ENCODE assay signal across 11 cellular contexts in the genomic region with DNA sequence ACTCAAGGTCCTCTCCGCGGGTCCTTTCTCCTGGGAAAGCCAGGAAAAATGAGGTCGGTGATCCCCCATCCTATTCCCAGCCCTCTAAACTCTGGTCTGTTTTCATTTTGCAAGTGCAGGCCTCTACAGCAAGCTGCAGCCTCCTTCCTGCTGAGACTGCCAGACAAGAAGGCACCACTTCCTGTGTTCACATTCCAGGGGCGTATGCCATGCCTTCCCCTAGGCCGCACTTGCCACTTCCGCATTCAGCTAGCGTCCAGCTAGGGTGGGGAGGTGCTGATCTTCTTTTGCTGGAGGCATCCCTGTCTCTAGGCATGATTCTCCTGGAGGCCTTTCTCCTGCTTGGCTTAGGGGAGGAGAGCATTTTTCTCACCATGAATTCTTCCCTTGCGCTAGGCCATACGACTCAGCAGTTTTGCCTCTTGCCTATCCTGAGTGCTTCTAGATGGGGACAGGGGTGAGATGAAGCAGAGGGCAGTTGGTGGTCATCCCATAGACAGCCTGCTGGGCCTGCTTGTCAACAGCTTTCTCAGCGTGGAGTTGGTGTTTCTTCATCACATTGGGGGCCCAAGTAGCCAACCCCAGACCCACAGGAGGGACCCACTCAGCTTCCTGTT.
DNase-seq lines count a peak whose midpoint lies in the region; ATAC-seq and TF ChIP-seq lines count a peak whose summit lies in the region.
"Had no signal": no experiment of that assay in that cellular context is flagged by ENCODE, and none has a peak within 500 bp of the region (broad histone marks: within the 10 kb centered on the region; RNA-seq: fewer than 3 reads in every experiment).

No MANE protein-coding gene starts in this region.

- H3K4me3 ChIP-seq in heart left ventricle (no peak overlapping the region), smooth muscle cell (no peak overlapping the region)
- H3K4me3 ChIP-seq: uterus had no signal

- H3K4me2 ChIP-seq in smooth muscle cell = no peak overlapping the region

- no peaks in the 10 kb centered on the region for H3K9me3 Mint-ChIP-seq in activated CD8-positive, alpha-beta memory T cell treated with anti-CD3 and anti-CD28 coated beads, Interleukin-2, amount 10 ng/mL, durations not matched to agents 7 days and 5 days (ENCODE audit: low read depth)

- peak overlapping the region; percentile 30 for H2AFZ ChIP-seq in smooth muscle cell (ENCODE audit: low read depth)

- peak; percentile 52 for ATAC-seq in activated CD8-positive, alpha-beta memory T cell treated with anti-CD3 and anti-CD28 coated beads, Interleukin-2, amount 10 ng/mL, durations not matched to agents 7 days and 5 days
- peak in 2 of 4 donors; percentile 41 to 56 for ATAC-seq in heart left ventricle
- ATAC-seq in GM18858 (IDR thresholded peaks at IDR 0.05; ENCODE audit: unreplicated experiment) = no peak
- ATAC-seq in HG03520 (IDR thresholded peaks at IDR 0.05; ENCODE audit: unreplicated experiment) = no peak

- TF ChIP-seq POLR2A in heart left ventricle (IDR thresholded peaks at IDR 0.05) = no peak

- H3K79me2 ChIP-seq in smooth muscle cell (ENCODE audit: low read depth) = no peaks in the 10 kb centered on the region

- no peaks in the 10 kb centered on the region for H3K36me3 Mint-ChIP-seq in activated CD8-positive, alpha-beta memory T cell treated with anti-CD3 and anti-CD28 coated beads, Interleukin-2, amount 10 ng/mL, durations not matched to agents 7 days and 5 days

- H3F3A ChIP-seq in smooth muscle cell (ENCODE audit: low read depth) = no peaks in the 10 kb centered on the region

- peaks cover 20% of the 10 kb centered on the region for H3K4me1 Mint-ChIP-seq in activated CD8-positive, alpha-beta memory T cell treated with anti-CD3 and anti-CD28 coated beads, Interleukin-2, amount 10 ng/mL, durations not matched to agents 7 days and 5 days
- H3K4me1 Mint-ChIP-seq: B cell had no signal

- H3K36me3 ChIP-seq in heart left ventricle (no peaks in the 10 kb centered on the region), smooth muscle cell (ENCODE audit: low read depth) (no peaks in the 10 kb centered on the region)
- H3K36me3 ChIP-seq: uterus had no signal

- peaks cover 16% of the 10 kb centered on the region for H3K27me3 Mint-ChIP-seq in activated CD8-positive, alpha-beta memory T cell treated with anti-CD3 and anti-CD28 coated beads, Interleukin-2, amount 10 ng/mL, durations not matched to agents 7 days and 5 days

- no peak overlapping the region for H3K4me3 Mint-ChIP-seq in activated CD8-positive, alpha-beta memory T cell treated with anti-CD3 and anti-CD28 coated beads, Interleukin-2, amount 10 ng/mL, durations not matched to agents 7 days and 5 days
- H3K4me3 Mint-ChIP-seq: B cell had no signal

- no peaks in the 10 kb centered on the region for H3K27me3 ChIP-seq in heart left ventricle
- H3K27me3 ChIP-seq in smooth muscle cell (ENCODE audit: low read depth) = no peaks in the 10 kb centered on the region
- H3K27me3 ChIP-seq: uterus had no signal

- 61 to 71% (median 67%) methylated on average over 10 of the region's 10 CpGs for WGBS in heart left ventricle, 4 donors
- WGBS in smooth muscle cell (ENCODE audit: low lambda C conversion rate) = 57% methylated on average over 10 of the region's 10 CpGs

- H3K27ac ChIP-seq in heart left ventricle (no peak overlapping the region), smooth muscle cell (ENCODE audit: low read depth) (no peak overlapping the region)
- H3K27ac ChIP-seq: uterus had no signal

- intact Hi-C loops in heart left ventricle (cut with DNase I) = no loop called here

- peak overlapping the region; percentile 62 for H3K27ac Mint-ChIP-seq in activated CD8-positive, alpha-beta memory T cell treated with anti-CD3 and anti-CD28 coated beads, Interleukin-2, amount 10 ng/mL, durations not matched to agents 7 days and 5 days
- H3K27ac Mint-ChIP-seq: B cell had no signal

- CTCF ChIA-PET in activated CD8-positive, alpha-beta memory T cell treated with anti-CD3 and anti-CD28 coated beads, Interleukin-2, amount 10 ng/mL, durations not matched to agents 7 days and 5 days (lab: Charles Lee) = interaction anchor here (2.0 kb wide), 1 partner anchor 315 kb away, joined by 5 read pairs; no protein-coding TSS in a partner anchor

- TF ChIP-seq CTCF in heart left ventricle (IDR thresholded peaks at IDR 0.05) (no peak), smooth muscle cell (IDR thresholded peaks at IDR 0.05; ENCODE audit: borderline replicate concordance, insufficient read depth, poor library complexity, severe bottlenecking) (no peak)

- H3K4me1 ChIP-seq in heart left ventricle (peaks cover 0 to 10% (median 0%) of the 10 kb centered on the region in 12 donors), smooth muscle cell (ENCODE audit: low read depth) (peaks cover 26% of the 10 kb centered on the region)
- H3K4me1 ChIP-seq: uterus had no signal

- DNase-seq in activated CD8-positive, alpha-beta memory T cell treated with anti-CD3 and anti-CD28 coated beads, Interleukin-2, amount 10 ng/mL, durations not matched to agents 7 days and 5 days = peak; percentile 44
- DNase-seq in activated CD8-positive, alpha-beta memory T cell treated with anti-CD3 and anti-CD28 coated beads, Interleukin-2, amount 50 U/mL, for 48 hours = no peak
- peak; percentile 7 for DNase-seq in SW480 (ENCODE audit: low spot score)
- DNase-seq in heart left ventricle = peak in 4 of 5 donors; percentile 21 to 61 (median 40)
- DNase-seq in smooth muscle cell (lab: John Stamatoyannopoulos, UW; ENCODE audit: unreplicated experiment) = no peak
- DNase-seq in effector CD4-positive, alpha-beta T cell = no peak
- DNase-seq: NCI-H446 treated with DMSO at 0.1 percent for 48 hours, uterus had no signal

- H3K9ac ChIP-seq in smooth muscle cell (ENCODE audit: low read depth) = no peak overlapping the region

- H4K20me1 ChIP-seq in smooth muscle cell (ENCODE audit: low read depth) = no peaks in the 10 kb centered on the region

- H3K9me3 ChIP-seq in heart left ventricle (no peaks in the 10 kb centered on the region), smooth muscle cell (replicated peaks; ENCODE audit: low read depth) (no peaks in the 10 kb centered on the region)
- H3K9me3 ChIP-seq: uterus had no signal

Comparison
In these comparisons a context has a peak if more than half of its experiments do, and no peak if none do; other contexts are left out.
1. DNase-seq: peak in activated CD8-positive, alpha-beta memory T cell treated with anti-CD3 and anti-CD28 coated beads, Interleukin-2, amount 10 ng/mL, durations not matched to agents 7 days and 5 days (single experiment), SW480 (single experiment) and heart left ventricle (4 of 5); none in activated CD8-positive, alpha-beta memory T cell treated with anti-CD3 and anti-CD28 coated beads, Interleukin-2, amount 50 U/mL, for 48 hours (single experiment), smooth muscle cell (single experiment) and effector CD4-positive, alpha-beta T cell (single experiment).